Comparison of ENCODE assay signal across 13 cellular contexts in genomic region chr6:104940238-104940880, GRCh38. TPM values are rescaled to one million over a fixed set of nuclear protein-coding genes. Genes with fewer than 3 reads are reported as not detected.
A peak's percentile ranks its signal among the peaks of the same experiment; 100 is the strongest.
DNase-seq lines count a peak whose midpoint lies in the region; ATAC-seq and TF ChIP-seq lines count a peak whose summit lies in the region.
"Had no signal": no experiment of that assay in that cellular context is flagged by ENCODE, and none has a peak within 500 bp of the region (broad histone marks: within the 10 kb centered on the region; RNA-seq: fewer than 3 reads in every experiment).

No MANE protein-coding gene starts in this region.

- WGBS in spleen, 5 donors, result 17 to 31% (median 24%) methylated on average over 14 to 87 of the region's 87 CpGs

- H3K9me3 ChIP-seq in spleen (peaks cover 0 to 15% (median 2%) of the 10 kb centered on the region in 8 donors), MG63 (no peaks in the 10 kb centered on the region)
- H3K9me3 ChIP-seq: neutrophil had no signal

- DNase-seq in activated T-cell treated with anti-CD3 and anti-CD28 coated beads, Interleukin-2, amount 50 U/mL, for 72 hours, result no peak
- no peak for DNase-seq in activated T-cell treated with anti-CD3 and anti-CD28 coated beads, Interleukin-2, amount 50 U/mL, for 24 hours
- DNase-seq in coronary artery (ENCODE audit: low spot score), result no peak
- DNase-seq in kidney epithelial cell (ENCODE audit: low read depth), result no peak
- DNase-seq in spleen, result no peak
- no peak for DNase-seq in DMS 273 (lab: John Stamatoyannopoulos, UW; ENCODE audit: unreplicated experiment)
- no peak for DNase-seq in kidney tubule cell (ENCODE audit: low spot score)
- no peak for DNase-seq in MG63
- DNase-seq: activated CD8-positive, alpha-beta memory T cell treated with anti-CD3 and anti-CD28 coated beads, Interleukin-2, amount 50 U/mL, for 4 hours; NCI-H2171 treated with DMSO at 0.1 percent for 48 hours had no signal

- peaks cover 4 to 15% (median 11%) of the 10 kb centered on the region in 6 donors for H3K4me1 ChIP-seq in spleen

- peak overlapping the region; percentile 69 for H3K4me3 ChIP-seq in coronary artery
- peak overlapping the region; percentile 26 for H3K4me3 ChIP-seq in kidney epithelial cell (ENCODE audit: low read depth, low read length)
- H3K4me3 ChIP-seq in spleen, result peak overlapping the region in 7 of 8 donors; percentile 24 to 65 (median 36)
- no peak overlapping the region for H3K4me3 ChIP-seq in MG63

- H3K36me3 ChIP-seq in kidney epithelial cell (ENCODE audit: control insufficient read depth, insufficient read depth, low read length) (no peaks in the 10 kb centered on the region), spleen (no peaks in the 10 kb centered on the region), MG63 (no peaks in the 10 kb centered on the region)
- H3K36me3 ChIP-seq: neutrophil, SJSA1 had no signal

- no peaks in the 10 kb centered on the region for H3K9me3 Mint-ChIP-seq in activated T-cell treated with anti-CD3 and anti-CD28 coated beads, Interleukin-2, amount 50 U/mL, for 72 hours
- H3K9me3 Mint-ChIP-seq in activated T-cell treated with anti-CD3 and anti-CD28 coated beads, Interleukin-2, amount 50 U/mL, for 24 hours, result no peaks in the 10 kb centered on the region

- intact Hi-C loops in spleen (cut with DNase I; ENCODE audit: low total_unique reads), result no loop called here

- peaks cover 45% of the 10 kb centered on the region for H3K27me3 Mint-ChIP-seq in activated T-cell treated with anti-CD3 and anti-CD28 coated beads, Interleukin-2, amount 50 U/mL, for 72 hours (ENCODE audit: low read depth)
- H3K27me3 Mint-ChIP-seq in activated T-cell treated with anti-CD3 and anti-CD28 coated beads, Interleukin-2, amount 50 U/mL, for 24 hours, result peaks cover 67% of the 10 kb centered on the region

- no peak for ATAC-seq in activated T-cell treated with anti-CD3 and anti-CD28 coated beads, Interleukin-2, amount 50 U/mL, for 72 hours (replicated peaks in 1 of 2)

- H3K27ac ChIP-seq in coronary artery (no peak overlapping the region), spleen (no peak overlapping the region)
- H3K27ac ChIP-seq: neutrophil, SJSA1 had no signal

- no peak for TF ChIP-seq POLR2A in spleen (IDR thresholded peaks at IDR 0.05)

- peaks cover 0 to 4% of the 10 kb centered on the region in 2 donors for H3K36me3 Mint-ChIP-seq in activated T-cell treated with anti-CD3 and anti-CD28 coated beads, Interleukin-2, amount 50 U/mL, for 72 hours (ENCODE audit: insufficient read depth in 2 of 2)
- H3K36me3 Mint-ChIP-seq in activated T-cell treated with anti-CD3 and anti-CD28 coated beads, Interleukin-2, amount 50 U/mL, for 24 hours (ENCODE audit: low read depth), result no peaks in the 10 kb centered on the region

- H3K27me3 ChIP-seq in kidney epithelial cell (ENCODE audit: control insufficient read depth, insufficient read depth, low read length), result peaks cover 16% of the 10 kb centered on the region
- peaks cover 0 to 99% (median 50%) of the 10 kb centered on the region in 7 donors for H3K27me3 ChIP-seq in spleen (replicated peaks in 1 of 7)
- H3K27me3 ChIP-seq in MG63, result no peaks in the 10 kb centered on the region; the same call in 1 of the 2 replicates

- H3K4me1 Mint-ChIP-seq in activated T-cell treated with anti-CD3 and anti-CD28 coated beads, Interleukin-2, amount 50 U/mL, for 72 hours (ENCODE audit: low read depth), result peaks cover 7% of the 10 kb centered on the region
- H3K4me1 Mint-ChIP-seq in activated T-cell treated with anti-CD3 and anti-CD28 coated beads, Interleukin-2, amount 50 U/mL, for 24 hours (ENCODE audit: low read depth), result peaks cover 10% of the 10 kb centered on the region

- no peak overlapping the region for H3K27ac Mint-ChIP-seq in activated T-cell treated with anti-CD3 and anti-CD28 coated beads, Interleukin-2, amount 50 U/mL, for 72 hours
- H3K27ac Mint-ChIP-seq in activated T-cell treated with anti-CD3 and anti-CD28 coated beads, Interleukin-2, amount 50 U/mL, for 24 hours, result no peak overlapping the region

- peak overlapping the region; percentile 61 to 70 for H3K4me3 Mint-ChIP-seq in activated T-cell treated with anti-CD3 and anti-CD28 coated beads, Interleukin-2, amount 50 U/mL, for 72 hours
- no peak overlapping the region for H3K4me3 Mint-ChIP-seq in activated T-cell treated with anti-CD3 and anti-CD28 coated beads, Interleukin-2, amount 50 U/mL, for 24 hours

- TF ChIP-seq CTCF in coronary artery (IDR thresholded peaks at IDR 0.05) (no peak), kidney epithelial cell (IDR thresholded peaks at IDR 0.05; ENCODE audit: insufficient read depth, low read length, poor library complexity, severe bottlenecking) (no peak), spleen (IDR thresholded peaks at IDR 0.05 in 8 of 11, conservative IDR thresholded peaks at IDR 0.05 in 3 of 11) (no peak)

RNA-seq across cellular contexts. Expression of gene LIN28B, which starts 16.5 kb away (rescaled TPM):
- not detected for total RNA-seq in activated T-cell treated with anti-CD3 and anti-CD28 coated beads, Interleukin-2, amount 50 U/mL, for 72 hours
- 0.07 and 0.92 TPM in 2 replicates for total RNA-seq in kidney epithelial cell
- not detected for total RNA-seq in spleen
- polyA plus RNA-seq in spleen, result not detected
- not detected in 2 replicates for total RNA-seq in MG63 (2014; rRNA removed; shearing (Covaris generic); ENCODE audit: low replicate concordance)
- total RNA-seq: SJSA1 had no signal
- polyA plus RNA-seq: esophagus had no signal
